Comparison of ENCODE assay signal across 10 cellular contexts in the genomic region with DNA sequence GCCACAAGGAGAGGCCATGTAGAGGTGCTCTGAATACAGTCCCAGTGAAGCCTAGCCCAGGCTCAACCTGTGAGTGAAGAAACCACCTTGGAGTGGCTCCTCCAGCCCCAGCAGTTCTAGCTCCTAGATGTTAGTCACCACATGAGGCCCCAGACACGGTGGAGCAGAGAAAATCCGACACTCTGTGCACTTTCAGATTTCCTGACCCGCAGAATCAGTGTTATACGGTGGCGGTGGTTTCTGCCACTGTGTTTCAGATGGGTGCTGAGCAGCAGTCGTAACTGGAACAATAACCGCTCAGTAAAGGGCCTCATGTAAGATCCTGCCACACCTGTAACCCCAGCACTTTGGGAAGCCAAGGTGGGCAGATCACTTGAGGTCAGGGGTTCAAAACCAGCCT. TPM values are rescaled to one million over a fixed set of nuclear protein-coding genes. Genes with fewer than 3 reads are reported as not detected.
"Had no signal": no experiment of that assay in that cellular context is flagged by ENCODE, and none has a peak within 500 bp of the region (broad histone marks: within the 10 kb centered on the region; RNA-seq: fewer than 3 reads in every experiment).

No MANE protein-coding gene starts in this region.

- ATAC-seq: T-helper 17 cell had no signal

- H3K36me3 Mint-ChIP-seq: immature natural killer cell, memory B cell had no signal

- H3K4me3 Mint-ChIP-seq: memory B cell, nephron, T-helper 17 cell had no signal

- H3K36me3 ChIP-seq: adrenal gland, transverse colon had no signal

- DNase-seq: activated naive CD4-positive, alpha-beta T cell treated with anti-CD3 and anti-CD28 coated beads, Interleukin-2, amount 50 U/mL, for 16 hours; adrenal gland; central memory CD4-positive, alpha-beta T cell; effector CD8-positive, alpha-beta T cell; immature natural killer cell; T-helper 17 cell; transverse colon had no signal

- H3K27me3 ChIP-seq: adrenal gland, transverse colon had no signal

- H3K9me3 Mint-ChIP-seq: immature natural killer cell, memory B cell, nephron had no signal

- H3K27ac Mint-ChIP-seq: immature natural killer cell, memory B cell, nephron, T-helper 17 cell had no signal

- H3K9me3 ChIP-seq: adrenal gland, transverse colon had no signal

- H3K4me1 Mint-ChIP-seq: memory B cell had no signal

- H3K4me3 ChIP-seq: adrenal gland, coronary artery, transverse colon had no signal

RNA-seq across cellular contexts. Expression of gene ZBTB8A, which starts 36.1 kb away (rescaled TPM):
- total RNA-seq: T-helper 17 cell had no signal

RNA-seq across cellular contexts. Expression of gene ZBTB8B, which starts 38.3 kb away (rescaled TPM):
- total RNA-seq: T-helper 17 cell had no signal
- polyA plus RNA-seq: immature natural killer cell had no signal
